In genomic region chr10:69825604-69826003, GRCh38 we compare ENCODE assay signal across 17 cellular contexts. TPM values are rescaled to one million over a fixed set of nuclear protein-coding genes. Genes with fewer than 3 reads are reported as not detected.
A peak's percentile ranks its signal among the peaks of the same experiment; 100 is the strongest.
DNase-seq lines count a peak whose midpoint lies in the region; ATAC-seq and TF ChIP-seq lines count a peak whose summit lies in the region.
"Had no signal": no experiment of that assay in that cellular context is flagged by ENCODE, and none has a peak within 500 bp of the region (broad histone marks: within the 10 kb centered on the region; RNA-seq: fewer than 3 reads in every experiment).

No MANE protein-coding gene starts in this region.

- no peaks in the 10 kb centered on the region for H3F3A ChIP-seq in neural progenitor cell (ENCODE audit: low read depth)

- WGBS in heart right ventricle, 2 donors, result 58 to 67% methylated on average over 6 of the region's 6 CpGs
- 83 to 90% methylated on average over 6 of the region's 6 CpGs for WGBS in body of pancreas, 2 donors
- WGBS in spleen, 5 donors, result 52 to 87% (median 77%) methylated on average over 6 of the region's 6 CpGs

- no peaks in the 10 kb centered on the region for H3K79me2 ChIP-seq in neural progenitor cell (ENCODE audit: low read depth)

- no peaks in the 10 kb centered on the region for H3K36me3 Mint-ChIP-seq in neural progenitor cell
- H3K36me3 Mint-ChIP-seq: CD14-positive monocyte; CD4-positive, alpha-beta memory T cell had no signal

- intact Hi-C loops in heart right ventricle (cut with DNase I), result no loop called here
- intact Hi-C loops in Right ventricle myocardium superior (cut with DNase I), result no loop called here
- intact Hi-C loops in body of pancreas (cut with DNase I), result no loop called here
- intact Hi-C loops in spleen (cut with DNase I; ENCODE audit: low total_unique reads), result no loop called here

- no peaks in the 10 kb centered on the region for H3K9me3 ChIP-seq in heart right ventricle
- H3K9me3 ChIP-seq in body of pancreas, result no peaks in the 10 kb centered on the region
- no peaks in the 10 kb centered on the region for H3K9me3 ChIP-seq in neural progenitor cell (ENCODE audit: low read depth)
- no peaks in the 10 kb centered on the region for H3K9me3 ChIP-seq in spleen
- H3K9me3 ChIP-seq: BLaER1 had no signal

- peak overlapping the region in 1 of 10 donors; percentile 15 for H3K27ac ChIP-seq in heart right ventricle
- no peak overlapping the region for H3K27ac ChIP-seq in body of pancreas
- no peak overlapping the region for H3K27ac ChIP-seq in neural progenitor cell
- peak overlapping the region in 5 of 8 donors; percentile 30 to 62 (median 37) for H3K27ac ChIP-seq in spleen
- H3K27ac ChIP-seq: BLaER1 had no signal

- DNase-seq in heart right ventricle (peak in 1 of 2 donors; percentile 13), Right ventricle myocardium superior (no peak), body of pancreas (no peak), neural progenitor cell (ENCODE audit: low spot score) (no peak), spleen (no peak), NCI-H1694 treated with DMSO at 0.1 percent for 48 hours (lab: John Stamatoyannopoulos, UW) (no peak), COLO829 (ENCODE audit: low spot score) (no peak)
- DNase-seq: 8988T; CD4-positive, alpha-beta memory T cell; DMS 273 treated with DMSO at 0.1 percent for 48 hours; DMS53; DND-41; EL; H9 had no signal

- H2AFZ ChIP-seq in neural progenitor cell (replicated peaks), result no peak overlapping the region

- H3K36me3 ChIP-seq in heart right ventricle (no peaks in the 10 kb centered on the region), body of pancreas (replicated peaks in 1 of 2; ENCODE audit: insufficient read depth in 1 of 2, low read depth in 2 of 2) (no peaks in the 10 kb centered on the region), neural progenitor cell (no peaks in the 10 kb centered on the region), spleen (no peaks in the 10 kb centered on the region)
- H3K36me3 ChIP-seq: BLaER1 had no signal

- H3K4me3 ChIP-seq in heart right ventricle, result no peak overlapping the region
- H3K4me3 ChIP-seq in body of pancreas, result no peak overlapping the region
- no peak overlapping the region for H3K4me3 ChIP-seq in neural progenitor cell
- no peak overlapping the region for H3K4me3 ChIP-seq in spleen
- H3K4me3 ChIP-seq: BLaER1, GM12878 had no signal

- H3K4me3 Mint-ChIP-seq in neural progenitor cell, result no peak overlapping the region
- H3K4me3 Mint-ChIP-seq: CD14-positive monocyte; CD4-positive, alpha-beta memory T cell; H9 had no signal

- H3K27ac Mint-ChIP-seq in neural progenitor cell, result peak overlapping the region; percentile 59
- H3K27ac Mint-ChIP-seq: CD4-positive, alpha-beta memory T cell had no signal

- no peaks in the 10 kb centered on the region for H3K9me3 Mint-ChIP-seq in neural progenitor cell
- H3K9me3 Mint-ChIP-seq: CD4-positive, alpha-beta memory T cell; H9 had no signal

- no peaks in the 10 kb centered on the region for H4K20me1 ChIP-seq in neural progenitor cell (ENCODE audit: low read depth)
- H4K20me1 ChIP-seq: BLaER1 had no signal

- H3K27me3 Mint-ChIP-seq in neural progenitor cell (ENCODE audit: insufficient read depth, low read depth), result peaks cover 2% of the 10 kb centered on the region

- no peak overlapping the region for H3K9ac ChIP-seq in neural progenitor cell
- H3K9ac ChIP-seq: BLaER1 had no signal

- H3K4me2 ChIP-seq in neural progenitor cell, result no peak overlapping the region
- H3K4me2 ChIP-seq: BLaER1 had no signal

- no peaks in the 10 kb centered on the region for H3K27me3 ChIP-seq in heart right ventricle
- no peaks in the 10 kb centered on the region for H3K27me3 ChIP-seq in body of pancreas
- no peaks in the 10 kb centered on the region for H3K27me3 ChIP-seq in neural progenitor cell
- H3K27me3 ChIP-seq in spleen (replicated peaks in 1 of 7), result peaks cover 0 to 18% (median 0%) of the 10 kb centered on the region in 7 donors
- H3K27me3 ChIP-seq: BLaER1 had no signal

- TF ChIP-seq POLR2A in body of pancreas (IDR thresholded peaks at IDR 0.05), result no peak
- no peak for TF ChIP-seq POLR2A in spleen (IDR thresholded peaks at IDR 0.05)

- ATAC-seq in heart right ventricle (peak in 6 of 8 donors; percentile 24 to 74 (median 60)), Right ventricle myocardium superior (ENCODE audit: poor library complexity) (no peak), body of pancreas (peak; percentile 18)
- ATAC-seq: GM12878 had no signal

- peaks cover 9% of the 10 kb centered on the region for H3K4me1 Mint-ChIP-seq in neural progenitor cell
- H3K4me1 Mint-ChIP-seq: CD14-positive monocyte; CD4-positive, alpha-beta memory T cell had no signal

- H3K4me1 ChIP-seq in heart right ventricle (peaks cover 0 to 21% (median 9%) of the 10 kb centered on the region in 9 donors), body of pancreas (no peaks in the 10 kb centered on the region), neural progenitor cell (peaks cover 23% of the 10 kb centered on the region), spleen (peaks cover 0 to 31% (median 5%) of the 10 kb centered on the region in 6 donors)

- TF ChIP-seq CTCF in heart right ventricle (IDR thresholded peaks at IDR 0.05), result no peak
- no peak for TF ChIP-seq CTCF in body of pancreas (IDR thresholded peaks at IDR 0.05)
- no peak for TF ChIP-seq CTCF in neural progenitor cell (IDR thresholded peaks at IDR 0.05)
- TF ChIP-seq CTCF in spleen (IDR thresholded peaks at IDR 0.05 in 8 of 11, conservative IDR thresholded peaks at IDR 0.05 in 3 of 11), result no peak

RNA-seq across cellular contexts. Expression of gene COL13A1, which starts 23.9 kb away (rescaled TPM):
- total RNA-seq in heart right ventricle (1 to 10 TPM in 9 of 10 donors, under 1 TPM in 1; 0.70 to 6.8 (median 2.9) TPM), Right ventricle myocardium superior (0.89 TPM), body of pancreas (1 to 10 TPM in 1 of 2 donors, not detected in 1; 2.3 TPM), neural progenitor cell (ENCODE audit: low replicate concordance) (1.3 and 9.5 TPM in 2 replicates), spleen (10 to 100 TPM in 3 of 7 donors, 1 to 10 TPM in 4; 4.5 to 16.1 (median 8.6) TPM)
- polyA plus RNA-seq in heart right ventricle (1 to 10 TPM; 2.1 to 2.5 TPM), spleen (10 to 100 TPM in 2 of 3 donors, 1 to 10 TPM in 1; 4.1 to 13.7 (median 10.4) TPM)
- total RNA-seq: CD4-positive, alpha-beta memory T cell; GM12878 had no signal
- polyA plus RNA-seq: CD14-positive monocyte; CD4-positive, alpha-beta memory T cell had no signal

Comparison
In these comparisons a context has a peak if more than half of its experiments do, and no peak if none do; other contexts are left out.
1. H3K27ac ChIP-seq: peak in spleen (5 of 8); none in body of pancreas (0 of 4) and neural progenitor cell (single experiment).